In genomic region chr11:2128102-2128511, GRCh38 we compare ENCODE assay signal across 1 cellular context.
TF ChIP-seq lines count a peak whose summit lies in the region.

No MANE protein-coding gene starts in this region.

TF ChIP-seq in K562, 482 proteins besides CTCF, POLR2A, EP300 and RAD21:
- TF ChIP-seq ZNF586 (CRISPR knock-in tag; conservative IDR thresholded peaks at IDR 0.05) = no peak
- TF ChIP-seq RREB1 (CRISPR knock-in tag; IDR thresholded peaks at IDR 0.05) = no peak
- peak; percentile 59; the same call in 1 of the 2 replicates for TF ChIP-seq ZSCAN29 (IDR thresholded peaks at IDR 0.05)
- no peak for TF ChIP-seq HSF4 (CRISPR knock-in tag; IDR thresholded peaks at IDR 0.05; ENCODE audit: borderline replicate concordance)
- no peak for TF ChIP-seq ZNF197 (CRISPR knock-in tag; IDR thresholded peaks at IDR 0.05; ENCODE audit: low read depth)
